17 cellular contexts compared by ENCODE assay signal in genomic region chr9:13974891-13975290, GRCh38.
"Had no signal": no experiment of that assay in that cellular context is flagged by ENCODE, and none has a peak within 500 bp of the region (broad histone marks: within the 10 kb centered on the region; RNA-seq: fewer than 3 reads in every experiment).

No MANE protein-coding gene starts in this region.

- H3K27me3 ChIP-seq: breast epithelium, stomach had no signal

- H3K4me3 ChIP-seq: breast epithelium, stomach, thoracic aorta had no signal

- H3K4me1 ChIP-seq: breast epithelium had no signal

- H3K9me3 ChIP-seq: breast epithelium, stomach, thoracic aorta had no signal

- H3K36me3 ChIP-seq: breast epithelium, stomach, thoracic aorta had no signal

- H3K27ac ChIP-seq: breast epithelium, stomach, thoracic aorta had no signal

- DNase-seq: activated CD4-positive, alpha-beta T cell treated with anti-CD3 and anti-CD28 coated beads, Interleukin-2, amount 50 U/mL, for 48 hours; activated CD4-positive, CD25-positive, alpha-beta regulatory T cell treated with anti-CD3 and anti-CD28 coated beads, Interleukin-2, amount 50 U/mL, for 72 hours; activated CD8-positive, alpha-beta memory T cell treated with anti-CD3 and anti-CD28 coated beads, Interleukin-2, amount 10 ng/mL, durations not matched to agents 7 days and 5 days; activated effector memory CD4-positive, alpha-beta T cell treated with Interleukin-2 at 50 U/mL for 16 hours; activated T-cell treated with anti-CD3 and anti-CD28 coated beads, Interleukin-2, amount 50 U/mL, for 24 hours; amygdala; endodermal cell; foreskin fibroblast; left ventricle myocardium superior; mesendoderm; stimulated activated CD4-positive, alpha-beta T cell treated with anti-CD3 and anti-CD28 coated beads, Interleukin-15, amount 100 ng/mL, for 24 hours; stimulated activated CD4-positive, alpha-beta T cell treated with anti-CD3 and anti-CD28 coated beads, Interleukin-4, amount 100 ng/mL, for 4 hours; stomach had no signal

- ATAC-seq: activated CD8-positive, alpha-beta memory T cell treated with anti-CD3 and anti-CD28 coated beads, Interleukin-2, amount 10 ng/mL, durations not matched to agents 7 days and 5 days; activated naive CD4-positive, alpha-beta T cell treated with anti-CD3 and anti-CD28 coated beads, Interleukin-2, amount 50 U/mL, for 72 hours; esophagus mucosa; left ventricle myocardium superior had no signal
